In genomic region chr2:113203901-113204519, GRCh38 we compare ENCODE assay signal across 8 cellular contexts. TPM values are rescaled to one million over a fixed set of nuclear protein-coding genes. Genes with fewer than 3 reads are reported as not detected.
DNase-seq lines count a peak whose midpoint lies in the region; ATAC-seq and TF ChIP-seq lines count a peak whose summit lies in the region.

No MANE protein-coding gene starts in this region.

- no peaks in the 10 kb centered on the region for H3K36me3 Mint-ChIP-seq in osteocyte (ENCODE audit: unreplicated experiment)
- no peaks in the 10 kb centered on the region for H3K36me3 Mint-ChIP-seq in type B pancreatic cell

- H2AFZ ChIP-seq in Karpas-422 (ENCODE audit: low read length), result no peak overlapping the region

- H3K4me3 Mint-ChIP-seq in osteocyte (ENCODE audit: unreplicated experiment), result no peak overlapping the region
- peak overlapping the region; percentile 44 for H3K4me3 Mint-ChIP-seq in type B pancreatic cell

- H3K27ac Mint-ChIP-seq in osteocyte (ENCODE audit: unreplicated experiment) (peak overlapping the region; percentile 59), type B pancreatic cell (peak overlapping the region; percentile 74)

- TF ChIP-seq CTCF in foreskin fibroblast (IDR thresholded peaks at IDR 0.05; ENCODE audit: low read depth, low read length) (peak; percentile 91), osteocyte (IDR thresholded peaks at IDR 0.05) (peak; percentile 91), type B pancreatic cell (conservative IDR thresholded peaks at IDR 0.05) (peak; percentile 90)

- H3K4me3 ChIP-seq in Karpas-422 (ENCODE audit: low read length), result no peak overlapping the region
- H3K4me3 ChIP-seq in foreskin fibroblast (ENCODE audit: low read depth in 1 of 2, low read length in 2 of 2), result no peak overlapping the region

- no peak overlapping the region for H3K9ac ChIP-seq in Karpas-422 (ENCODE audit: low read length)

- no peaks in the 10 kb centered on the region for H3K27me3 ChIP-seq in Karpas-422 (ENCODE audit: low read length)

- H3K4me1 Mint-ChIP-seq in osteocyte (ENCODE audit: unreplicated experiment), result peaks cover 37% of the 10 kb centered on the region
- peaks cover 24% of the 10 kb centered on the region for H3K4me1 Mint-ChIP-seq in type B pancreatic cell (ENCODE audit: unreplicated experiment)

- H3K9me3 ChIP-seq in Karpas-422 (ENCODE audit: low read length), result no peaks in the 10 kb centered on the region

- H3K27ac ChIP-seq in Karpas-422 (ENCODE audit: low read length), result no peak overlapping the region

- DNase-seq in EH (ENCODE audit: low read depth) (peak; percentile 77), Karpas-422 (peak; percentile 89), RPMI8226 (peak; percentile 79), foreskin fibroblast (peak; percentile 56 to 86), osteocyte (ENCODE audit: extremely low spot score, unreplicated experiment) (peak; percentile 91), type B pancreatic cell (ENCODE audit: extremely low spot score, unreplicated experiment) (no peak)
- DNase-seq in activated T-helper 1 cell treated with anti-CD3 and anti-CD28 coated beads, Interleukin-2, amount 50 U/mL, for 16 hours (ENCODE audit: low read depth in 1 of 2, low spot score in 1 of 2), result peak; percentile 47 to 55

- no peak overlapping the region for H3K4me2 ChIP-seq in Karpas-422 (ENCODE audit: low read depth, low read length, poor library complexity, severe bottlenecking)

- no peaks in the 10 kb centered on the region for H3K79me2 ChIP-seq in Karpas-422 (ENCODE audit: low read length)

- peak; percentile 64 for ATAC-seq in GM21786 (IDR thresholded peaks at IDR 0.05; ENCODE audit: unreplicated experiment)

- H3K9me2 ChIP-seq in Karpas-422 (replicated peaks; ENCODE audit: insufficient read depth, low read length), result no peaks in the 10 kb centered on the region

- no peaks in the 10 kb centered on the region for H3K9me3 Mint-ChIP-seq in osteocyte (ENCODE audit: unreplicated experiment)
- no peaks in the 10 kb centered on the region for H3K9me3 Mint-ChIP-seq in type B pancreatic cell

- H3K36me3 ChIP-seq in Karpas-422 (ENCODE audit: insufficient read depth, low read length), result no peaks in the 10 kb centered on the region

- H4K20me1 ChIP-seq in Karpas-422 (ENCODE audit: insufficient read depth, low read depth, low read length), result peaks cover 11% of the 10 kb centered on the region

- no peaks in the 10 kb centered on the region for H3K4me1 ChIP-seq in Karpas-422 (ENCODE audit: low read length)

- H3K27me3 Mint-ChIP-seq in osteocyte (ENCODE audit: unreplicated experiment), result no peaks in the 10 kb centered on the region
- H3K27me3 Mint-ChIP-seq in type B pancreatic cell, result no peaks in the 10 kb centered on the region

RNA-seq across cellular contexts. Expression of gene PSD4, which starts 30.2 kb away (rescaled TPM):
- total RNA-seq in Karpas-422 (2014; rRNA removed; shearing (Covaris generic); ENCODE audit: low replicate concordance), result 43.3 and 85.3 TPM in 2 replicates
- total RNA-seq in osteocyte, result 6.3 and 8.9 TPM in 2 replicates
- 38.8 and 79.1 TPM in 2 replicates for total RNA-seq in type B pancreatic cell (ENCODE audit: low replicate concordance)
